8 cellular contexts compared by ENCODE assay signal in genomic region chr6:41027799-41028617, GRCh38. TPM values are rescaled to one million over a fixed set of nuclear protein-coding genes. Genes with fewer than 3 reads are reported as not detected.
A peak's percentile ranks its signal among the peaks of the same experiment; 100 is the strongest.
DNase-seq lines count a peak whose midpoint lies in the region; ATAC-seq lines count a peak whose summit lies in the region.

No MANE protein-coding gene starts in this region.

- peak; percentile 84 for ATAC-seq in HG02798 (IDR thresholded peaks at IDR 0.05; ENCODE audit: poor library complexity, unreplicated experiment)
- peak; percentile 84 to 88 for ATAC-seq in activated CD4-positive, CD25-positive, alpha-beta regulatory T cell treated with anti-CD3 and anti-CD28 coated beads, Interleukin-2, amount 50 U/mL, for 24 hours

- DNase-seq in NCI-H187 (lab: John Stamatoyannopoulos, UW) = peak; percentile 22 to 30
- DNase-seq in NCI-H187 treated with DMSO at 0.1 percent for 48 hours (lab: John Stamatoyannopoulos, UW) = no peak
- peak; percentile 24 for DNase-seq in NCI-H2107 (lab: John Stamatoyannopoulos, UW)
- DNase-seq in cerebellum (ENCODE audit: low spot score) = peak; percentile 82
- DNase-seq in left kidney (ENCODE audit: low read depth, low spot score) = peak; percentile 95
- DNase-seq in stimulated activated CD4-positive, alpha-beta T cell treated with anti-CD3 and anti-CD28 coated beads, Interleukin-1b, Interleukin-23, amount 100 ng/mL, for 24 hours (ENCODE audit: low read depth in 4 of 4, low spot score in 1 of 4) = peak; percentile 45 to 69 (median 62)

RNA-seq across cellular contexts. Expression of gene UNC5CL, which starts 11.0 kb away (rescaled TPM):
- 0.64 TPM for total RNA-seq in cerebellum

RNA-seq across cellular contexts. Expression of gene TSPO2, which starts 14.3 kb away (rescaled TPM):
- not detected for total RNA-seq in cerebellum

RNA-seq across cellular contexts. Expression of gene APOBEC2, which starts 25.0 kb away (rescaled TPM):
- total RNA-seq in cerebellum = not detected

RNA-seq across cellular contexts. Expression of gene OARD1, which starts 44.1 kb away (rescaled TPM):
- 18.0 TPM for total RNA-seq in cerebellum

RNA-seq across cellular contexts. Expression of gene NFYA, which starts 44.8 kb away (rescaled TPM):
- 32.3 TPM for total RNA-seq in cerebellum
